8 cellular contexts compared by ENCODE assay signal in genomic region chr5:43483210-43484048, GRCh38. TPM values are rescaled to one million over a fixed set of nuclear protein-coding genes. Genes with fewer than 3 reads are reported as not detected.
DNase-seq lines count a peak whose midpoint lies in the region; ATAC-seq and TF ChIP-seq lines count a peak whose summit lies in the region.

A gene with protein sequence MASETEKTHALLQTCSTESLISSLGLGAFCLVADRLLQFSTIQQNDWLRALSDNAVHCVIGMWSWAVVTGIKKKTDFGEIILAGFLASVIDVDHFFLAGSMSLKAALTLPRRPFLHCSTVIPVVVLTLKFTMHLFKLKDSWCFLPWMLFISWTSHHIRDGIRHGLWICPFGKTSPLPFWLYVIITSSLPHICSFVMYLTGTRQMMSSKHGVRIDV (minus strand): TSS chr5:43483865. CDS start chr5:43453969, 29,896 bp downstream.

- peak within 1 kb of the TSS; percentile 100 for H3K27ac Mint-ChIP-seq in activated B cell treated with CpG ODN at 0.5 μM for 24 hours

- POLR2A ChIA-PET in AG04450 (lab: Yijun Ruan, JAX) (interaction anchor here (0.6 to 2.1 kb wide), 17 partner anchors 31 to 988 kb away, joined by 3 to 27 read pairs (median 5); partner anchors contain the start of genes C5orf34, HMGCS1, NIM1K and ZNF131), activated B cell treated with CpG ODN at 0.5 μM for 24 hours (lab: Charles Lee) (interaction anchor here (0.6 to 4.4 kb wide), 56 partner anchors 8 to 1641 kb away, joined by 3 to 140 read pairs (median 5); partner anchors contain the start of genes C5orf34, FBXO4, HMGCS1 and MRPS30)

- DNase-seq in AG04450 (ENCODE audit: low read depth, low spot score), result peak; percentile 85
- DNase-seq in NCI-H2227 treated with DMSO at 0.1 percent for 48 hours (lab: John Stamatoyannopoulos, UW), result peak; percentile 95
- DNase-seq in activated B cell treated with CpG ODN at 0.5 μM for 24 hours, result peak; percentile 76
- DNase-seq in caudate nucleus (lab: John Stamatoyannopoulos, UW), result peak; percentile 26 to 94 (median 87)
- peak; percentile 95 for DNase-seq in inferior parietal cortex (ENCODE audit: extremely low spot score)
- peak; percentile 75 for DNase-seq in stimulated activated CD4-positive, alpha-beta T cell treated with anti-CD3 and anti-CD28 coated beads, Interleukin-12 subunit alpha, Interleukin-12 subunit beta, amount 100 ng/mL, for 24 hours (ENCODE audit: low read depth in 2 of 2)

- H3K36me3 Mint-ChIP-seq in activated B cell treated with CpG ODN at 0.5 μM for 24 hours (ENCODE audit: low read depth), result peaks cover 10% of the 10 kb centered on the region

- H3K9me3 ChIP-seq in AG04450 (ENCODE audit: control insufficient read depth, insufficient read depth, low read length), result no peaks in the 10 kb centered on the region

- H3K27ac ChIP-seq in AG04450 (ENCODE audit: low read depth, low read length) (peak within 1 kb of the TSS; percentile 95), caudate nucleus (ENCODE audit: low read depth, low read length) (peak within 1 kb of the TSS; percentile 95)

- CTCF ChIA-PET in AG04450 (lab: Charles Lee) (interaction anchor here (0.6 to 2.8 kb wide), 46 partner anchors 8 to 1328 kb away, joined by 3 to 18 read pairs (median 6); partner anchors contain the start of genes C5orf34, CCL28, NIM1K and ZNF131), activated B cell treated with CpG ODN at 0.5 μM for 24 hours (lab: Charles Lee) (interaction anchor here (0.6 to 1.7 kb wide), 24 partner anchors 17 to 575 kb away, joined by 3 to 19 read pairs (median 5); partner anchors contain the start of genes C5orf34, HMGCS1, NNT and PAIP1)

- H3K4me3 Mint-ChIP-seq in activated B cell treated with CpG ODN at 0.5 μM for 24 hours, result peak within 1 kb of the TSS; percentile 95

- ATAC-seq in GM18907 (IDR thresholded peaks at IDR 0.05; ENCODE audit: unreplicated experiment), result peak; percentile 89
- ATAC-seq in HG03159 (IDR thresholded peaks at IDR 0.05; ENCODE audit: unreplicated experiment), result peak; percentile 85
- peak; percentile 86 for ATAC-seq in activated B cell treated with CpG ODN at 0.5 μM for 24 hours (ENCODE audit: low read depth)

- no peaks in the 10 kb centered on the region for H3K9me3 Mint-ChIP-seq in activated B cell treated with CpG ODN at 0.5 μM for 24 hours

- H3K27me3 ChIP-seq in AG04450 (ENCODE audit: control insufficient read depth, insufficient read depth, low read length), result no peaks in the 10 kb centered on the region

- H3K27me3 Mint-ChIP-seq in activated B cell treated with CpG ODN at 0.5 μM for 24 hours, result no peaks in the 10 kb centered on the region

- TF ChIP-seq CTCF in AG04450 (IDR thresholded peaks at IDR 0.05; ENCODE audit: low read depth, low read length) (no peak), activated B cell treated with CpG ODN at 0.5 μM for 24 hours (IDR thresholded peaks at IDR 0.05) (no peak)

- intact Hi-C loops in activated B cell treated with CpG ODN at 0.5 μM for 24 hours (cut with micrococcal nuclease), result loop anchor here (1.0 to 10.0 kb wide), 18 partner anchors 32 to 1613 kb away; partner anchors contain the start of genes C5orf34, FBXO4, HMGCS1 and MRPS30

- H3K4me3 ChIP-seq in AG04450 (ENCODE audit: low read depth, low read length), result peak within 1 kb of the TSS; percentile 87

- H3K4me1 Mint-ChIP-seq in activated B cell treated with CpG ODN at 0.5 μM for 24 hours, result peaks cover 33% of the 10 kb centered on the region

RNA-seq across cellular contexts. Expression of the gene that starts here (rescaled TPM):
- polyA plus RNA-seq in AG04450 (2011; rRNA removed), result 14.1 and 16.3 TPM in 2 replicates
- polyA minus RNA-seq in AG04450 (2011; rRNA and poly(A)+ RNA removed), result 6.8 and 13.1 TPM in 2 replicates
- total RNA-seq in activated B cell treated with CpG ODN at 0.5 μM for 24 hours, result 15.2 and 16.3 TPM in 2 replicates

Comparison
In these comparisons a context has a peak if more than half of its experiments do, and no peak if none do; other contexts are left out.
1. Peak in every context shown above with its lines: DNase-seq, ATAC-seq, H3K4me3 ChIP-seq and H3K27ac ChIP-seq.